In genomic region chr9:36363448-36363847, GRCh38 we compare ENCODE assay signal across 30 cellular contexts.
"Had no signal": no experiment of that assay in that cellular context is flagged by ENCODE, and none has a peak within 500 bp of the region (broad histone marks: within the 10 kb centered on the region; RNA-seq: fewer than 3 reads in every experiment).

No MANE protein-coding gene starts in this region.

- H3K27ac ChIP-seq: neural progenitor cell, ovary, parathyroid adenoma, psoas muscle, right lobe of liver, sigmoid colon, suprapubic skin, testis, tibial artery, transverse colon, upper lobe of right lung, uterus had no signal

- FAIRE-seq: small intestine had no signal

- H3K9me3 ChIP-seq: ovary, psoas muscle, right lobe of liver, sigmoid colon, suprapubic skin, testis, tibial artery, transverse colon, upper lobe of right lung, uterus had no signal

- H3K9me3 Mint-ChIP-seq: natural killer cell; nephron; neural progenitor cell; stimulated activated memory B cell treated with anti-CD40 and anti-IgM and Interleukin-4, amounts not matched to agents 10 μg/mL and 1 μg/mL and 100 μg/mL, for 72 hours; stimulated activated naive CD8-positive, alpha-beta T cell treated with anti-CD3 and anti-CD28 coated beads, Interleukin-15, amount 100 ng/mL, for 72 hours; type B pancreatic cell had no signal

- H3K4me1 ChIP-seq: neural progenitor cell, parathyroid adenoma, psoas muscle, right lobe of liver, sigmoid colon, suprapubic skin, testis, tibial artery, transverse colon, upper lobe of right lung, uterus had no signal

- H3K27ac Mint-ChIP-seq: nephron; neural progenitor cell; progenitor cell of endocrine pancreas; stimulated activated memory B cell treated with anti-CD40 and anti-IgM and Interleukin-4, amounts not matched to agents 10 μg/mL and 1 μg/mL and 100 μg/mL, for 72 hours; type B pancreatic cell had no signal

- H3K4me1 Mint-ChIP-seq: nephron; neural progenitor cell; stimulated activated memory B cell treated with anti-CD40 and anti-IgM and Interleukin-4, amounts not matched to agents 10 μg/mL and 1 μg/mL and 100 μg/mL, for 72 hours; stimulated activated naive CD8-positive, alpha-beta T cell treated with anti-CD3 and anti-CD28 coated beads, Interleukin-15, amount 100 ng/mL, for 72 hours had no signal

- H3K4me3 ChIP-seq: neural progenitor cell, ovary, psoas muscle, right lobe of liver, sigmoid colon, suprapubic skin, testis, tibial artery, transverse colon, upper lobe of right lung, uterus had no signal

- ATAC-seq: natural killer cell; psoas muscle; right cardiac atrium; right lobe of liver; stimulated activated memory B cell treated with anti-CD40 and anti-IgM and Interleukin-4, amounts not matched to agents 10 μg/mL and 1 μg/mL and 100 μg/mL, for 72 hours; stimulated activated naive CD8-positive, alpha-beta T cell treated with anti-CD3 and anti-CD28 coated beads, Interleukin-15, amount 100 ng/mL, for 72 hours; stimulated activated naive CD8-positive, alpha-beta T cell treated with anti-CD3 and anti-CD28 coated beads, Interleukin-15, Interleukin-2, amounts not matched to agents 100 U/mL and 50 U/mL, for 24 hours; upper lobe of right lung had no signal

- H3K27me3 Mint-ChIP-seq: progenitor cell of endocrine pancreas; stimulated activated memory B cell treated with anti-CD40 and anti-IgM and Interleukin-4, amounts not matched to agents 10 μg/mL and 1 μg/mL and 100 μg/mL, for 72 hours; stimulated activated naive CD8-positive, alpha-beta T cell treated with anti-CD3 and anti-CD28 coated beads, Interleukin-15, amount 100 ng/mL, for 72 hours; type B pancreatic cell had no signal

- H3K4me3 Mint-ChIP-seq: natural killer cell; nephron; neural progenitor cell; stimulated activated memory B cell treated with anti-CD40 and anti-IgM and Interleukin-4, amounts not matched to agents 10 μg/mL and 1 μg/mL and 100 μg/mL, for 72 hours; stimulated activated naive CD8-positive, alpha-beta T cell treated with anti-CD3 and anti-CD28 coated beads, Interleukin-15, amount 100 ng/mL, for 72 hours; type B pancreatic cell had no signal

- H3K4me2 ChIP-seq: neural progenitor cell had no signal

- DNase-seq: natural killer cell; occipital lobe; ovary; posterior cingulate gyrus; psoas muscle; right cardiac atrium; right lobe of liver; sigmoid colon; small intestine; stimulated activated CD4-positive, alpha-beta T cell treated with anti-CD3 and anti-CD28 coated beads, Interleukin-15, amount 100 ng/mL, for 24 hours; stimulated activated CD4-positive, alpha-beta T cell treated with anti-CD3 and anti-CD28 coated beads, Interleukin-2, amount 100 ng/mL, for 24 hours; stimulated activated CD4-positive, alpha-beta T cell treated with anti-CD3 and anti-CD28 coated beads, Interleukin-2, amount 100 ng/mL, for 48 hours; stimulated activated CD4-positive, alpha-beta T cell treated with anti-CD3 and anti-CD28 coated beads, Interleukin-4, amount 100 ng/mL, for 4 hours; stimulated activated CD8-positive, alpha-beta memory T cell treated with anti-CD3 and anti-CD28 coated beads, Interleukin-4, amount 100 ng/mL, for 48 hours; stimulated activated naive CD4-positive, alpha-beta T cell; stimulated activated naive CD8-positive, alpha-beta T cell treated with anti-CD3 and anti-CD28 coated beads, Interleukin-15, amount 100 ng/mL, for 72 hours; stimulated activated naive CD8-positive, alpha-beta T cell treated with anti-CD3 and anti-CD28 coated beads, Interleukin-15, Interleukin-2, amounts not matched to agents 100 U/mL and 50 U/mL, for 24 hours; substantia nigra; testis; tibial artery; transverse colon; upper lobe of right lung; uterus had no signal
